In the genomic region with DNA sequence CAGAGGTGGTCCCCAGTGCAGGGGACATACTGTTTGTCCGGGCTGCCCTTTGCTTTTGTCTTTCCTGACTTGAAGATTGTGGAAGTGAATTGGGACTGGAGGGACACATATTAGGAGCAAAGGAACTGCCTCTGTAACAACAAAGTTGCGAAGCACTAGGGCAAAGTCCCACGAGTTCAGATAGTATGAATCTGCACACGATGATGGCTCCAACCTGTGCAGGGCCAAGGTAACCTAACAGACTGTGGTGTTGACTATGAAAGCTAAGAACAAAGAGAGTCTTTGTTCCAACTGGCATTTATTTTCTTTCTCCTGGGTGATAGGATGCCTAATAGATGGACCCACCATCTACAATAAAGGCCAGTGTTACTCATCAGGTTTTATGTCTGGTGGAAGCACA, we compare ENCODE assay signal across 20 cellular contexts.
A peak's percentile ranks its signal among the peaks of the same experiment; 100 is the strongest.
DNase-seq lines count a peak whose midpoint lies in the region; ATAC-seq and TF ChIP-seq lines count a peak whose summit lies in the region.
"Had no signal": no experiment of that assay in that cellular context is flagged by ENCODE, and none has a peak within 500 bp of the region (broad histone marks: within the 10 kb centered on the region; RNA-seq: fewer than 3 reads in every experiment).

No MANE protein-coding gene starts in this region.

- no peaks in the 10 kb centered on the region for H3K79me2 ChIP-seq in neural progenitor cell (ENCODE audit: low read depth)

- H3K27me3 ChIP-seq in HUES48 (ENCODE audit: control insufficient read depth, insufficient read depth, low read length) (no peaks in the 10 kb centered on the region), neural progenitor cell (no peaks in the 10 kb centered on the region)
- H3K27me3 ChIP-seq: BLaER1 had no signal

- H3K36me3 ChIP-seq in HUES48 (ENCODE audit: control insufficient read depth, insufficient read depth, low read length) (no peaks in the 10 kb centered on the region), neural progenitor cell (no peaks in the 10 kb centered on the region)
- H3K36me3 ChIP-seq: BLaER1, HAP-1 had no signal

- intact Hi-C loops in activated B cell treated with CpG ODN at 0.5 μM for 24 hours (cut with micrococcal nuclease) = no loop called here

- H3K27ac Mint-ChIP-seq in activated B cell treated with CpG ODN at 0.5 μM for 24 hours (peak overlapping the region; percentile 80), neural progenitor cell (peak overlapping the region; percentile 97)
- no peak overlapping the region for H3K27ac Mint-ChIP-seq in T-helper 2 cell treated with Interferon-gamma antibody and Interleukin-4, amounts not matched to agents 5 μg/mL and 100 μg/mL, for 36 hours
- H3K27ac Mint-ChIP-seq in naive thymus-derived CD8-positive, alpha-beta T cell = peak overlapping the region in 3 of 10 donors; percentile 20 to 49 (median 46)

- peak overlapping the region; percentile 31 for H2AFZ ChIP-seq in neural progenitor cell (replicated peaks)

- H4K20me1 ChIP-seq in neural progenitor cell (ENCODE audit: low read depth) = no peaks in the 10 kb centered on the region
- H4K20me1 ChIP-seq: BLaER1 had no signal

- peaks cover 87% of the 10 kb centered on the region for H3K4me1 Mint-ChIP-seq in activated B cell treated with CpG ODN at 0.5 μM for 24 hours
- peaks cover 17% of the 10 kb centered on the region for H3K4me1 Mint-ChIP-seq in neural progenitor cell
- H3K4me1 Mint-ChIP-seq in T-helper 2 cell treated with Interferon-gamma antibody and Interleukin-4, amounts not matched to agents 5 μg/mL and 100 μg/mL, for 36 hours (ENCODE audit: low read depth) = no peaks in the 10 kb centered on the region
- peaks cover 5 to 21% (median 8%) of the 10 kb centered on the region in 4 donors for H3K4me1 Mint-ChIP-seq in naive thymus-derived CD8-positive, alpha-beta T cell

- H3K27me3 Mint-ChIP-seq in activated B cell treated with CpG ODN at 0.5 μM for 24 hours (no peaks in the 10 kb centered on the region), neural progenitor cell (ENCODE audit: insufficient read depth, low read depth) (no peaks in the 10 kb centered on the region)
- H3K27me3 Mint-ChIP-seq in T-helper 2 cell treated with Interferon-gamma antibody and Interleukin-4, amounts not matched to agents 5 μg/mL and 100 μg/mL, for 36 hours (ENCODE audit: low read depth) = peaks cover 4% of the 10 kb centered on the region
- peaks cover 0 to 1% (median 0%) of the 10 kb centered on the region in 5 donors for H3K27me3 Mint-ChIP-seq in naive thymus-derived CD8-positive, alpha-beta T cell
- H3K27me3 Mint-ChIP-seq: CD4-positive, alpha-beta memory T cell had no signal

- CTCF ChIA-PET in activated B cell treated with CpG ODN at 0.5 μM for 24 hours (lab: Charles Lee) = interaction anchor here (1.1 to 1.2 kb wide), 5 partner anchors 10 to 114 kb away, joined by 3 to 5 read pairs (median 3); no protein-coding TSS in a partner anchor

- H3K9me3 Mint-ChIP-seq in activated B cell treated with CpG ODN at 0.5 μM for 24 hours = peaks cover 25% of the 10 kb centered on the region
- peaks cover 3% of the 10 kb centered on the region for H3K9me3 Mint-ChIP-seq in neural progenitor cell
- H3K9me3 Mint-ChIP-seq in T-helper 2 cell treated with Interferon-gamma antibody and Interleukin-4, amounts not matched to agents 5 μg/mL and 100 μg/mL, for 36 hours = no peaks in the 10 kb centered on the region
- peaks cover 0 to 12% (median 6%) of the 10 kb centered on the region in 9 donors for H3K9me3 Mint-ChIP-seq in naive thymus-derived CD8-positive, alpha-beta T cell

- H3K9me3 ChIP-seq in HUES48 (ENCODE audit: control insufficient read depth, insufficient read depth, low read length) (no peaks in the 10 kb centered on the region), neural progenitor cell (ENCODE audit: low read depth) (no peaks in the 10 kb centered on the region)
- H3K9me3 ChIP-seq: A549, BLaER1, HAP-1 had no signal

- no peak for TF ChIP-seq CTCF in activated B cell treated with CpG ODN at 0.5 μM for 24 hours (IDR thresholded peaks at IDR 0.05)
- no peak for TF ChIP-seq CTCF in neural progenitor cell (IDR thresholded peaks at IDR 0.05)

- no peak for ATAC-seq in activated B cell treated with CpG ODN at 0.5 μM for 24 hours (ENCODE audit: low read depth)
- ATAC-seq in GM21723 (IDR thresholded peaks at IDR 0.05; ENCODE audit: unreplicated experiment) = no peak
- ATAC-seq in naive thymus-derived CD8-positive, alpha-beta T cell = no peak
- ATAC-seq: A549 had no signal

- no peaks in the 10 kb centered on the region for H3F3A ChIP-seq in neural progenitor cell (ENCODE audit: low read depth)

- H3K9ac ChIP-seq in HUES48 (ENCODE audit: low read depth, low read length) (no peak overlapping the region), neural progenitor cell (no peak overlapping the region)
- H3K9ac ChIP-seq: BLaER1 had no signal

- no peak overlapping the region for H3K4me3 Mint-ChIP-seq in activated B cell treated with CpG ODN at 0.5 μM for 24 hours
- no peak overlapping the region for H3K4me3 Mint-ChIP-seq in neural progenitor cell
- no peak overlapping the region for H3K4me3 Mint-ChIP-seq in T-helper 2 cell treated with Interferon-gamma antibody and Interleukin-4, amounts not matched to agents 5 μg/mL and 100 μg/mL, for 36 hours
- no peak overlapping the region for H3K4me3 Mint-ChIP-seq in naive thymus-derived CD8-positive, alpha-beta T cell
- H3K4me3 Mint-ChIP-seq: CD4-positive, alpha-beta memory T cell had no signal

- H3K27ac ChIP-seq in HUES48 (ENCODE audit: low read depth, low read length) = peak overlapping the region; percentile 63
- H3K27ac ChIP-seq in neural progenitor cell = no peak overlapping the region
- H3K27ac ChIP-seq: A549, BLaER1 had no signal

- peak; percentile 30 for DNase-seq in D341Med (ENCODE audit: low spot score)
- DNase-seq in activated B cell treated with CpG ODN at 0.5 μM for 24 hours = no peak
- DNase-seq in neural progenitor cell (ENCODE audit: low spot score) = no peak
- DNase-seq in T-helper 2 cell treated with Interferon-gamma antibody and Interleukin-4, amounts not matched to agents 5 μg/mL and 100 μg/mL, for 36 hours (ENCODE audit: low spot score) = no peak
- DNase-seq in naive thymus-derived CD8-positive, alpha-beta T cell = no peak
- DNase-seq: Calu3; CD4-positive, alpha-beta memory T cell; DMS53; IMR-90; Karpas-422; NCI-H1048; NCI-H1436; NCI-H1930; NCI-H345; NCI-H524 treated with DMSO at 0.1 percent for 48 hours had no signal

- POLR2A ChIA-PET in activated B cell treated with CpG ODN at 0.5 μM for 24 hours (lab: Charles Lee) = interaction anchor here (0.7 to 1.7 kb wide), 7 partner anchors 13 to 97 kb away, joined by 3 to 6 read pairs (median 3); a partner anchor contains a TSS
- POLR2A ChIA-PET in naive thymus-derived CD8-positive, alpha-beta T cell (lab: Charles Lee) = interaction anchor here (1.0 kb wide), 1 partner anchor 10 kb away, joined by 3 read pairs; no protein-coding TSS in a partner anchor

- H3K4me2 ChIP-seq in neural progenitor cell = no peak overlapping the region
- H3K4me2 ChIP-seq: A549, BLaER1 had no signal

- no peak overlapping the region for H3K4me3 ChIP-seq in HUES48 (ENCODE audit: low read depth, low read length)
- no peak overlapping the region for H3K4me3 ChIP-seq in neural progenitor cell
- H3K4me3 ChIP-seq: A549, BLaER1, HAP-1 had no signal

- H3K36me3 Mint-ChIP-seq in activated B cell treated with CpG ODN at 0.5 μM for 24 hours (ENCODE audit: low read depth) (peaks cover 90% of the 10 kb centered on the region), neural progenitor cell (no peaks in the 10 kb centered on the region)
- no peaks in the 10 kb centered on the region for H3K36me3 Mint-ChIP-seq in T-helper 2 cell treated with Interferon-gamma antibody and Interleukin-4, amounts not matched to agents 5 μg/mL and 100 μg/mL, for 36 hours (ENCODE audit: low read depth)
- peaks cover 0 to 19% (median 0%) of the 10 kb centered on the region in 3 donors for H3K36me3 Mint-ChIP-seq in naive thymus-derived CD8-positive, alpha-beta T cell

- H3K4me1 ChIP-seq in HUES48 (ENCODE audit: control insufficient read depth, insufficient read depth, low read length) (peaks cover 29% of the 10 kb centered on the region), neural progenitor cell (peaks cover 22% of the 10 kb centered on the region)
- H3K4me1 ChIP-seq: A549, BLaER1 had no signal
